14 cellular contexts compared by ENCODE assay signal in genomic region chr12:98417303-98417702, GRCh38.
DNase-seq lines count a peak whose midpoint lies in the region; ATAC-seq and TF ChIP-seq lines count a peak whose summit lies in the region.
"Had no signal": no experiment of that assay in that cellular context is flagged by ENCODE, and none has a peak within 500 bp of the region (broad histone marks: within the 10 kb centered on the region; RNA-seq: fewer than 3 reads in every experiment).

No MANE protein-coding gene starts in this region.

- peak overlapping the region in 1 of 2 experiments; percentile 37 for H2BK12ac ChIP-seq in mesenchymal stem cell (ENCODE audit: low read length in 2 of 2)

- dilution Hi-C loops in IMR-90 (cut with HindIII; ENCODE audit: low sequenced_read_pairs, unreplicated experiment): no loop called here

- POLR2A ChIA-PET in IMR-90 (lab: Charles Lee; ENCODE audit: unreplicated experiment): no interaction called here

- no peak for TF ChIP-seq POLR2A in IMR-90 (IDR thresholded peaks at IDR 0.05; ENCODE audit: low read depth, low read length)

- no peaks in the 10 kb centered on the region for H3K9me3 ChIP-seq in BLaER1 treated with 17β-estradiol and CSF1 and Interleukin-3, amounts not matched to agents 10 nM and 100 nM (replicated peaks in 1 of 11)
- H3K9me3 ChIP-seq in IMR-90 (ENCODE audit: control insufficient read depth, insufficient read depth, low read length) (no peaks in the 10 kb centered on the region), mesenchymal stem cell (ENCODE audit: control insufficient read depth, low read length) (no peaks in the 10 kb centered on the region)
- H3K9me3 ChIP-seq: prostate gland, SJSA1 had no signal

- peak overlapping the region; percentile 75; the same call in 1 of the 2 replicates for H2AK5ac ChIP-seq in IMR-90 (ENCODE audit: low read depth, low read length)
- H2AK5ac ChIP-seq in mesenchymal stem cell (ENCODE audit: low read length, severe bottlenecking): peak overlapping the region; percentile 17

- peak overlapping the region; percentile 9; the same call in 1 of the 2 replicates for H4K5ac ChIP-seq in IMR-90 (ENCODE audit: low read depth, low read length)

- no peak for TF ChIP-seq RAD21 in IMR-90 (IDR thresholded peaks at IDR 0.05; ENCODE audit: low read length)

- H2AFZ ChIP-seq in IMR-90 (replicated peaks; ENCODE audit: low read length, poor library complexity) (peak overlapping the region; percentile 66), mesenchymal stem cell (ENCODE audit: low read depth, low read length) (no peak overlapping the region)

- H4K91ac ChIP-seq in IMR-90 (ENCODE audit: insufficient read depth, low read depth, low read length): no peak overlapping the region; the same call in 1 of the 2 replicates
- no peak overlapping the region for H4K91ac ChIP-seq in mesenchymal stem cell (ENCODE audit: low read length)

- H3K4me1 ChIP-seq in BLaER1 treated with 17β-estradiol and CSF1 and Interleukin-3, amounts not matched to agents 10 nM and 100 nM: peaks cover 22 to 43% (median 32%) of the 10 kb centered on the region in 10 experiments
- H3K4me1 ChIP-seq in IMR-90 (ENCODE audit: control insufficient read depth, insufficient read depth, low read length) (peaks cover 11% of the 10 kb centered on the region), mesenchymal stem cell (ENCODE audit: control insufficient read depth, insufficient read depth, low read depth, low read length) (peaks cover 12% of the 10 kb centered on the region)
- H3K4me1 ChIP-seq: prostate gland had no signal

- no peak for TF ChIP-seq CTCF in IMR-90 (conservative IDR thresholded peaks at IDR 0.05; ENCODE audit: low read depth, low read length)

- CTCF ChIA-PET in IMR-90 (lab: Yijun Ruan, JAX): interaction anchor here (0.6 to 1.6 kb wide), 4 partner anchors 13 to 1911 kb away, joined by 3 to 7 read pairs (median 4); no protein-coding TSS in a partner anchor

- no peak overlapping the region for H2AK9ac ChIP-seq in IMR-90 (replicated peaks; ENCODE audit: low read depth, low read length, poor library complexity)

- 92% methylated on average over 2 of the region's 2 CpGs; no CpG with 5 or more reads in 1 of the 2 experiments for WGBS in IMR-90 (ENCODE audit: extremely low coverage in 2 of 2, insufficient read length in 1 of 2), 2 experiments
- 71% methylated on average over 2 of the region's 2 CpGs for WGBS in mesenchymal stem cell

- no peak overlapping the region for H3K56ac ChIP-seq in IMR-90 (ENCODE audit: extremely low read depth, insufficient read depth, low read length)

- peak overlapping the region in 3 of 11 experiments; percentile 14 to 36 (median 28); a peak in 2 of 22 replicates for H3K9ac ChIP-seq in BLaER1 treated with 17β-estradiol and CSF1 and Interleukin-3, amounts not matched to agents 10 nM and 100 nM
- H3K9ac ChIP-seq in IMR-90 (ENCODE audit: low read depth, low read length) (no peak overlapping the region), mesenchymal stem cell (ENCODE audit: low read length) (no peak overlapping the region)

- intact Hi-C loops in IMR-90 (cut with micrococcal nuclease): loop anchor here (2.0 to 5.0 kb wide), 2 partner anchors 115 to 227 kb away; partner anchors contain the start of genes APAF1 and IKBIP

- H3K18ac ChIP-seq in IMR-90 (ENCODE audit: low read depth, low read length) (no peak overlapping the region), mesenchymal stem cell (ENCODE audit: low read depth in 1 of 2, low read length in 2 of 2) (no peak overlapping the region)

- H3K27me3 ChIP-seq in BLaER1 treated with 17β-estradiol and CSF1 and Interleukin-3, amounts not matched to agents 10 nM and 100 nM: no peaks in the 10 kb centered on the region
- no peaks in the 10 kb centered on the region; the same call in 1 of the 2 replicates for H3K27me3 ChIP-seq in IMR-90 (ENCODE audit: control insufficient read depth, insufficient read depth, low read length)
- no peaks in the 10 kb centered on the region for H3K27me3 ChIP-seq in mesenchymal stem cell (ENCODE audit: control insufficient read depth in 1 of 2, insufficient read depth in 1 of 2, low read length in 2 of 2)
- H3K27me3 ChIP-seq: SJSA1 had no signal

- peak overlapping the region; percentile 35; the same call in 1 of the 2 replicates for H3K4ac ChIP-seq in IMR-90 (ENCODE audit: low read depth, low read length)
- no peak overlapping the region for H3K4ac ChIP-seq in mesenchymal stem cell (ENCODE audit: low read depth in 1 of 2, low read length in 2 of 2)

- peaks cover 0 to 30% (median 0%) of the 10 kb centered on the region in 11 experiments; a peak in 5 of 22 replicates for H3K36me3 ChIP-seq in BLaER1 treated with 17β-estradiol and CSF1 and Interleukin-3, amounts not matched to agents 10 nM and 100 nM
- H3K36me3 ChIP-seq in IMR-90 (ENCODE audit: control insufficient read depth, insufficient read depth, low read length) (no peaks in the 10 kb centered on the region), mesenchymal stem cell (ENCODE audit: control insufficient read depth in 1 of 2, insufficient read depth in 2 of 2, low read depth in 1 of 2, low read length in 2 of 2) (no peaks in the 10 kb centered on the region)
- H3K36me3 ChIP-seq: prostate gland, SJSA1 had no signal

- in situ Hi-C loops in IMR-90 (cut with MboI; ENCODE audit: low sequenced_read_pairs): loop anchor here (10.0 kb wide), 1 partner anchor 237 kb away; no protein-coding TSS in a partner anchor

- H4K8ac ChIP-seq in IMR-90 (ENCODE audit: low read depth in 2 of 2, low read length in 2 of 2) (no peak overlapping the region), mesenchymal stem cell (ENCODE audit: low read length) (no peak overlapping the region)

- H2BK5ac ChIP-seq in IMR-90 (ENCODE audit: low read depth, low read length, poor library complexity, severe bottlenecking) (no peak overlapping the region), mesenchymal stem cell (ENCODE audit: low read depth, low read length, poor library complexity, severe bottlenecking) (no peak overlapping the region)

- no peaks in the 10 kb centered on the region for H4K20me1 ChIP-seq in BLaER1 treated with 17β-estradiol and CSF1 and Interleukin-3, amounts not matched to agents 10 nM and 100 nM
- H4K20me1 ChIP-seq in IMR-90 (ENCODE audit: insufficient read depth, low read length): 0 out of 2 replicates have a peak, but pooled peaks cover 4% of the 10 kb centered on the region

- H3K14ac ChIP-seq in IMR-90 (replicated peaks; ENCODE audit: low read depth, low read length): no peak overlapping the region
- H3K14ac ChIP-seq in mesenchymal stem cell (ENCODE audit: low read length in 2 of 2): no peak overlapping the region

- H3K4me3 ChIP-seq in BLaER1 treated with 17β-estradiol and CSF1 and Interleukin-3, amounts not matched to agents 10 nM and 100 nM: no peak overlapping the region
- H3K4me3 ChIP-seq in IMR-90 (ENCODE audit: insufficient read depth, low read depth, low read length) (no peak overlapping the region), mesenchymal stem cell (ENCODE audit: insufficient read depth in 1 of 2, low read depth in 1 of 2, low read length in 2 of 2) (no peak overlapping the region)
- H3K4me3 ChIP-seq: prostate gland, SJSA1 had no signal

- H3K23ac ChIP-seq in IMR-90 (ENCODE audit: low read depth, low read length) (no peak overlapping the region), mesenchymal stem cell (ENCODE audit: low read length in 2 of 2) (no peak overlapping the region)

- DNase-seq in IMR-90 (no peak), amniotic epithelial cell (ENCODE audit: low read depth) (peak; percentile 67), mesenchymal stem cell (no peak), DMS153 (lab: John Stamatoyannopoulos, UW) (no peak), NCI-H1092 treated with DMSO at 0.1 percent for 48 hours (lab: John Stamatoyannopoulos, UW) (no peak), mesenteric fat pad (ENCODE audit: low spot score) (no peak)
- no peak for DNase-seq in stimulated activated CD4-positive, alpha-beta T cell treated with anti-CD3 and anti-CD28 coated beads, Interleukin-15, amount 100 ng/mL, for 24 hours
- DNase-seq: activated CD4-positive, alpha-beta T cell treated with anti-CD3 and anti-CD28 coated beads, Interleukin-2, amount 50 U/mL, for 1 hour; activated T-cell treated with anti-CD3 and anti-CD28 coated beads for 4 hours; NCI-H1930 had no signal

- H2BK15ac ChIP-seq in IMR-90 (ENCODE audit: low read depth, low read length) (peak overlapping the region; percentile 85; the same call in 1 of the 3 replicates), mesenchymal stem cell (ENCODE audit: low read depth, poor library complexity, severe bottlenecking) (no peak overlapping the region)

- H2BK120ac ChIP-seq in IMR-90 (ENCODE audit: low read depth, low read length) (peak overlapping the region; percentile 27), mesenchymal stem cell (ENCODE audit: low read depth, low read length) (no peak overlapping the region)

- H3K79me1 ChIP-seq in IMR-90 (ENCODE audit: low read depth in 1 of 2, low read length in 2 of 2) (no peaks in the 10 kb centered on the region), mesenchymal stem cell (replicated peaks; ENCODE audit: low read length, poor library complexity, severe bottlenecking) (no peaks in the 10 kb centered on the region)

- no peak for ATAC-seq in IMR-90 (ENCODE audit: low read depth)
- ATAC-seq: stimulated activated memory B cell treated with anti-CD40 and anti-IgM and Interleukin-4, amounts not matched to agents 10 μg/mL and 1 μg/mL and 100 μg/mL, for 72 hours had no signal

- H3K4me2 ChIP-seq in BLaER1 treated with 17β-estradiol and CSF1 and Interleukin-3, amounts not matched to agents 10 nM and 100 nM: peak overlapping the region; percentile 39 to 83 (median 67); a peak in 16 of 22 replicates
- H3K4me2 ChIP-seq in IMR-90 (ENCODE audit: low read depth, low read length): no peak overlapping the region
- H3K4me2 ChIP-seq in mesenchymal stem cell (ENCODE audit: low read length, poor library complexity, severe bottlenecking): no peak overlapping the region

- peaks cover 12% of the 10 kb centered on the region for H3K9me1 ChIP-seq in IMR-90 (ENCODE audit: insufficient read depth, low read length)

- no TSS peak for BruUV-seq in IMR-90 (replicated peaks; lab: Mats Ljungman, UMichigan)

- peak overlapping the region in 9 of 11 experiments; percentile 3 to 76 (median 46); a peak in 12 of 22 replicates for H3K27ac ChIP-seq in BLaER1 treated with 17β-estradiol and CSF1 and Interleukin-3, amounts not matched to agents 10 nM and 100 nM
- no peak overlapping the region for H3K27ac ChIP-seq in IMR-90 (ENCODE audit: insufficient read depth, low read length)
- H3K27ac ChIP-seq in mesenchymal stem cell (ENCODE audit: low read length, poor library complexity, severe bottlenecking): no peak overlapping the region

- peak overlapping the region; percentile 64 for H2BK20ac ChIP-seq in IMR-90 (ENCODE audit: low read depth, low read length)

TF ChIP-seq in IMR-90, 13 proteins besides CTCF, POLR2A, EP300 and RAD21 (continues in another document):
- TF ChIP-seq FOS (IDR thresholded peaks at IDR 0.05; ENCODE audit: low read depth, low read length) (no peak), BHLHE40 (IDR thresholded peaks at IDR 0.05; ENCODE audit: low read depth, low read length) (no peak), CHD1 (IDR thresholded peaks at IDR 0.05; ENCODE audit: low read depth, low read length) (no peak), RCOR1 (IDR thresholded peaks at IDR 0.05; ENCODE audit: insufficient replicate concordance, low read length) (no peak), CEBPB (IDR thresholded peaks at IDR 0.05; ENCODE audit: low read depth, low read length) (no peak), RFX5 (IDR thresholded peaks at IDR 0.05; ENCODE audit: low read depth, low read length) (no peak)

Comparison
In these comparisons a context has a peak if more than half of its experiments do, and no peak if none do; other contexts are left out.
1. H3K27ac ChIP-seq: peak in BLaER1 treated with 17β-estradiol and CSF1 and Interleukin-3, amounts not matched to agents 10 nM and 100 nM (9 of 11); none in IMR-90 (single experiment) and mesenchymal stem cell (single experiment).
2. H3K4me2 ChIP-seq: peak in BLaER1 treated with 17β-estradiol and CSF1 and Interleukin-3, amounts not matched to agents 10 nM and 100 nM (11 of 11); none in IMR-90 (single experiment) and mesenchymal stem cell (single experiment).